ENCODE assay signal across 7 cellular contexts in the genomic region with DNA sequence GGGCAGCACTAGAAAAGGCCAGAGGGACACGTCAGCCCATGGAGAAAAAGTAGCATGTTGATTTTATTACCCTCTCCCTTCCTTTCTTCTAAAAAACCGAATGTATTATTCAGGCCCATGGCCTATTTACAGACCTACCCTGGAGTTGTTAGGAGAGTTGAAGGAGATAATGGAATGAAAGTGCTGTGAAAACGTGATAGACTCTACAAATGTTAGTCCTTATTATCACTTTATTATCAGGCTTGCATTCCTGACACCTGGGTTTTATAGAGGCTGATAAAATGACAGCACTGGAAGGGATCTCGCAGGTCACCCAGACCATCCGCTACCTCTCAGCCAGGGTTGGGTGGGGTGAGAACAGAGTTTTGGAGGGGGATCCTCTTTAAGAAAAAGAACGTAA.
"Had no signal": no experiment of that assay in that cellular context is flagged by ENCODE, and none has a peak within 500 bp of the region (broad histone marks: within the 10 kb centered on the region; RNA-seq: fewer than 3 reads in every experiment).

No MANE protein-coding gene starts in this region.

- H3K4me3 ChIP-seq: GM23248, HAP-1 had no signal

- H3K27ac Mint-ChIP-seq: IgD-negative memory B cell had no signal

- H3K9me3 Mint-ChIP-seq: IgD-negative memory B cell had no signal

- DNase-seq: GM23248, GOT3, H7, KG1 had no signal

- H3K27ac ChIP-seq: GM23248, HL-60 had no signal

- H3K9me3 ChIP-seq: HAP-1 had no signal

- H3K4me1 ChIP-seq: HAP-1 had no signal

- H3K9ac ChIP-seq: GM23248 had no signal

- H3K4me3 Mint-ChIP-seq: IgD-negative memory B cell had no signal

- H3K36me3 Mint-ChIP-seq: IgD-negative memory B cell had no signal

- H3K36me3 ChIP-seq: HAP-1 had no signal
